In genomic region chr1:12180315-12180714, GRCh38 we compare ENCODE assay signal across 13 cellular contexts. TPM values are rescaled to one million over a fixed set of nuclear protein-coding genes. Genes with fewer than 3 reads are reported as not detected.
A peak's percentile ranks its signal among the peaks of the same experiment; 100 is the strongest.
DNase-seq lines count a peak whose midpoint lies in the region; ATAC-seq and TF ChIP-seq lines count a peak whose summit lies in the region.
"Had no signal": no experiment of that assay in that cellular context is flagged by ENCODE, and none has a peak within 500 bp of the region (broad histone marks: within the 10 kb centered on the region; RNA-seq: fewer than 3 reads in every experiment).

No MANE protein-coding gene starts in this region.

- DNase-seq in NOMO-1 (lab: John Stamatoyannopoulos, UW; ENCODE audit: unreplicated experiment in 2 of 2) (peak; percentile 88), lung (ENCODE audit: low spot score) (peak; percentile 86), suprapubic skin (ENCODE audit: low spot score in 2 of 2) (peak in 1 of 2 donors; percentile 79), middle frontal gyrus (ENCODE audit: extremely low spot score, low spot score) (no peak)
- DNase-seq in activated CD4-positive, alpha-beta T cell treated with anti-CD3 and anti-CD28 coated beads for 1 hour: no peak
- DNase-seq: activated naive CD8-positive, alpha-beta T cell treated with anti-CD3 and anti-CD28 coated beads, Interleukin-2, amount 10 ng/mL, durations not matched to agents 7 days and 5 days; DND-41; mesendoderm; NCI-H69 had no signal

- no peak overlapping the region for H3K4me3 ChIP-seq in lung
- no peak overlapping the region for H3K4me3 ChIP-seq in suprapubic skin

- H3K27me3 ChIP-seq in lung (ENCODE audit: control insufficient read depth, insufficient read depth) (no peaks in the 10 kb centered on the region), suprapubic skin (peaks cover 11% of the 10 kb centered on the region)

- 20 to 34% methylated on average over 10 of the region's 10 CpGs for WGBS in lung, 2 donors
- WGBS in suprapubic skin: 83% methylated on average over 8 of the region's 10 CpGs

- peak; percentile 66 for ATAC-seq in lung (ENCODE audit: insufficient read depth, low FRiP score)
- no peak for ATAC-seq in GM18907 (IDR thresholded peaks at IDR 0.05; ENCODE audit: unreplicated experiment)

- no peak for TF ChIP-seq POLR2A in suprapubic skin (IDR thresholded peaks at IDR 0.05)

- H3K4me1 ChIP-seq in lung (ENCODE audit: control insufficient read depth in 2 of 2, insufficient read depth in 2 of 2, low read length in 2 of 2) (peaks cover 4 to 58% of the 10 kb centered on the region in 2 donors), suprapubic skin (peaks cover 81% of the 10 kb centered on the region)

- no peak for TF ChIP-seq EP300 in suprapubic skin (IDR thresholded peaks at IDR 0.05)

- no peak for TF ChIP-seq CTCF in lung (IDR thresholded peaks at IDR 0.05; ENCODE audit: control extremely low read depth, extremely low read depth)
- TF ChIP-seq CTCF in suprapubic skin (IDR thresholded peaks at IDR 0.05): no peak

- H3K27ac ChIP-seq in cingulate gyrus (ENCODE audit: low read depth, low read length) (peak overlapping the region; percentile 79), lung (ENCODE audit: low read depth in 1 of 2, low read length in 1 of 2) (peak overlapping the region in 1 of 2 donors; percentile 89), suprapubic skin (peak overlapping the region; percentile 74)
- H3K27ac ChIP-seq: VCaP had no signal

- H3K36me3 ChIP-seq in lung (ENCODE audit: control insufficient read depth in 2 of 2, insufficient read depth in 2 of 2, low read length in 2 of 2) (no peaks in the 10 kb centered on the region), suprapubic skin (no peaks in the 10 kb centered on the region)

- no peaks in the 10 kb centered on the region for H3K9me3 ChIP-seq in lung (ENCODE audit: control insufficient read depth in 2 of 2, insufficient read depth in 1 of 2, low read length in 1 of 2)
- H3K9me3 ChIP-seq in suprapubic skin: no peaks in the 10 kb centered on the region

RNA-seq across cellular contexts. Expression of gene TNFRSF1B, which starts 13.5 kb away (rescaled TPM):
- 10 to 100 TPM; 52.0 to 79.0 TPM for total RNA-seq in lung
- polyA plus RNA-seq in lung: 100 to 1,000 TPM in 1 of 2 donors, 10 to 100 TPM in 1; 15.4 to 246 TPM
- 10 to 100 TPM in 2 of 4 donors, 1 to 10 TPM in 2; 6.3 to 35.2 (median 11.9) TPM for total RNA-seq in suprapubic skin
- total RNA-seq: HT-29 had no signal

RNA-seq across cellular contexts. Expression of gene VPS13D, which starts 49.5 kb away (rescaled TPM):
- total RNA-seq in lung: 10 to 100 TPM; 55.3 to 76.0 TPM
- 10 to 100 TPM; 18.4 to 19.7 TPM for polyA plus RNA-seq in lung
- 100 to 1,000 TPM in 3 of 4 donors, 10 to 100 TPM in 1; 94.4 to 472 (median 163) TPM for total RNA-seq in suprapubic skin

Comparison
In these comparisons a context has a peak if more than half of its experiments do, and no peak if none do; other contexts are left out.
1. DNase-seq: peak in NOMO-1 (2 of 2) and lung (single experiment); none in middle frontal gyrus (single experiment) and activated CD4-positive, alpha-beta T cell treated with anti-CD3 and anti-CD28 coated beads for 1 hour (single experiment).